In the genomic region with DNA sequence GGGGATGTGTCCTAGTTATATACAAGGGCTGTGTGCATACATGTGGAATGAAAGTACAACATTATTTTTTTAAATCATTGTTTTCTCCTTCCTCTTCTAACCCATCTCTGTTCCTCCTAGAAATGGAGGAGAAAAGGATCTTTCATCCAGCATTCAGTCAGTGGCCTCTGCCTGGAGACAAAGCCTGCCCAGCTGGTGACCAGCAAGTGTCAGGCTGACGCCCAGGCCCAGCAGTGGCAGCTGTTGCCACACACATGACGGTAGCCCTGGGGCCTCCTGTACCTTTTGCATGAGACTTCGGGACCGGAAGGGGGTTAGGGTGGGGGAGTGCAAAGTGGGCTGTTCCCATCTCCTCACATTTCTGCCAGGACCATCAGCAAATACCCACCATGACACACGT, we compare ENCODE assay signal across 1 cellular context.
TF ChIP-seq lines count a peak whose summit lies in the region.

No MANE protein-coding gene starts in this region.

TF ChIP-seq in GM23338, 12 proteins besides CTCF, POLR2A, EP300 and RAD21 (continued from another document):
- TF ChIP-seq, protein P1, sequence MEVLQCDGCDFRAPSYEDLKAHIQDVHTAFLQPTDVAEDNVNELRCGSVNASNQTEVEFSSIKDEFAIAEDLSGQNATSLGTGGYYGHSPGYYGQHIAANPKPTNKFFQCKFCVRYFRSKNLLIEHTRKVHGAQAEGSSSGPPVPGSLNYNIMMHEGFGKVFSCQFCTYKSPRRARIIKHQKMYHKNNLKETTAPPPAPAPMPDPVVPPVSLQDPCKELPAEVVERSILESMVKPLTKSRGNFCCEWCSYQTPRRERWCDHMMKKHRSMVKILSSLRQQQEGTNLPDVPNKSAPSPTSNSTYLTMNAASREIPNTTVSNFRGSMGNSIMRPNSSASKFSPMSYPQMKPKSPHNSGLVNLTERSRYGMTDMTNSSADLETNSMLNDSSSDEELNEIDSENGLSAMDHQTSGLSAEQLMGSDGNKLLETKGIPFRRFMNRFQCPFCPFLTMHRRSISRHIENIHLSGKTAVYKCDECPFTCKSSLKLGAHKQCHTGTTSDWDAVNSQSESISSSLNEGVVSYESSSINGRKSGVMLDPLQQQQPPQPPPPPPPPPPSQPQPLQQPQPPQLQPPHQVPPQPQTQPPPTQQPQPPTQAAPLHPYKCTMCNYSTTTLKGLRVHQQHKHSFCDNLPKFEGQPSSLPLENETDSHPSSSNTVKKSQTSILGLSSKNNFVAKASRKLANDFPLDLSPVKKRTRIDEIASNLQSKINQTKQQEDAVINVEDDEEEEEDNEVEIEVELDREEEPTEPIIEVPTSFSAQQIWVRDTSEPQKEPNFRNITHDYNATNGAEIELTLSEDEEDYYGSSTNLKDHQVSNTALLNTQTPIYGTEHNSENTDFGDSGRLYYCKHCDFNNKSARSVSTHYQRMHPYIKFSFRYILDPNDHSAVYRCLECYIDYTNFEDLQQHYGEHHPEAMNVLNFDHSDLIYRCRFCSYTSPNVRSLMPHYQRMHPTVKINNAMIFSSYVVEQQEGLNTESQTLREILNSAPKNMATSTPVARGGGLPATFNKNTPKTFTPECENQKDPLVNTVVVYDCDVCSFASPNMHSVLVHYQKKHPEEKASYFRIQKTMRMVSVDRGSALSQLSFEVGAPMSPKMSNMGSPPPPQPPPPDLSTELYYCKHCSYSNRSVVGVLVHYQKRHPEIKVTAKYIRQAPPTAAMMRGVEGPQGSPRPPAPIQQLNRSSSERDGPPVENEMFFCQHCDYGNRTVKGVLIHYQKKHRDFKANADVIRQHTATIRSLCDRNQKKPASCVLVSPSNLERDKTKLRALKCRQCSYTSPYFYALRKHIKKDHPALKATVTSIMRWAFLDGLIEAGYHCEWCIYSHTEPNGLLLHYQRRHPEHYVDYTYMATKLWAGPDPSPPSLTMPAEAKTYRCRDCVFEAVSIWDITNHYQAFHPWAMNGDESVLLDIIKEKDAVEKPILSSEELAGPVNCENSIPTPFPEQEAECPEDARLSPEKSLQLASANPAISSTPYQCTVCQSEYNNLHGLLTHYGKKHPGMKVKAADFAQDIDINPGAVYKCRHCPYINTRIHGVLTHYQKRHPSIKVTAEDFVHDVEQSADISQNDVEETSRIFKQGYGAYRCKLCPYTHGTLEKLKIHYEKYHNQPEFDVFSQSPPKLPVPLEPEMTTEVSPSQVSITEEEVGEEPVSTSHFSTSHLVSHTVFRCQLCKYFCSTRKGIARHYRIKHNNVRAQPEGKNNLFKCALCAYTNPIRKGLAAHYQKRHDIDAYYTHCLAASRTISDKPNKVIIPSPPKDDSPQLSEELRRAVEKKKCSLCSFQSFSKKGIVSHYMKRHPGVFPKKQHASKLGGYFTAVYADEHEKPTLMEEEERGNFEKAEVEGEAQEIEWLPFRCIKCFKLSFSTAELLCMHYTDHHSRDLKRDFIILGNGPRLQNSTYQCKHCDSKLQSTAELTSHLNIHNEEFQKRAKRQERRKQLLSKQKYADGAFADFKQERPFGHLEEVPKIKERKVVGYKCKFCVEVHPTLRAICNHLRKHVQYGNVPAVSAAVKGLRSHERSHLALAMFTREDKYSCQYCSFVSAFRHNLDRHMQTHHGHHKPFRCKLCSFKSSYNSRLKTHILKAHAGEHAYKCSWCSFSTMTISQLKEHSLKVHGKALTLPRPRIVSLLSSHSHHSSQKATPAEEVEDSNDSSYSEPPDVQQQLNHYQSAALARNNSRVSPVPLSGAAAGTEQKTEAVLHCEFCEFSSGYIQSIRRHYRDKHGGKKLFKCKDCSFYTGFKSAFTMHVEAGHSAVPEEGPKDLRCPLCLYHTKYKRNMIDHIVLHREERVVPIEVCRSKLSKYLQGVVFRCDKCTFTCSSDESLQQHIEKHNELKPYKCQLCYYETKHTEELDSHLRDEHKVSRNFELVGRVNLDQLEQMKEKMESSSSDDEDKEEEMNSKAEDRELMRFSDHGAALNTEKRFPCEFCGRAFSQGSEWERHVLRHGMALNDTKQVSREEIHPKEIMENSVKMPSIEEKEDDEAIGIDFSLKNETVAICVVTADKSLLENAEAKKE (CRISPR knock-in tag; IDR thresholded peaks at IDR 0.05), result no peak
- TF ChIP-seq CREB1 (CRISPR knock-in tag; IDR thresholded peaks at IDR 0.05; ENCODE audit: low read depth), result no peak
- TF ChIP-seq EZH2 (IDR thresholded peaks at IDR 0.05; ENCODE audit: low read depth, unreplicated experiment), result no peak
- TF ChIP-seq STAT1 (IDR thresholded peaks at IDR 0.05; ENCODE audit: unreplicated experiment), result no peak
- TF ChIP-seq NANOG (IDR thresholded peaks at IDR 0.05; ENCODE audit: borderline replicate concordance), result no peak
- no peak for TF ChIP-seq POLR2AphosphoS5 (IDR thresholded peaks at IDR 0.05; ENCODE audit: low read depth)
- TF ChIP-seq EZH2phosphoT487 (IDR thresholded peaks at IDR 0.05; ENCODE audit: unreplicated experiment), result no peak
